8 cellular contexts compared by ENCODE assay signal in the genomic region with DNA sequence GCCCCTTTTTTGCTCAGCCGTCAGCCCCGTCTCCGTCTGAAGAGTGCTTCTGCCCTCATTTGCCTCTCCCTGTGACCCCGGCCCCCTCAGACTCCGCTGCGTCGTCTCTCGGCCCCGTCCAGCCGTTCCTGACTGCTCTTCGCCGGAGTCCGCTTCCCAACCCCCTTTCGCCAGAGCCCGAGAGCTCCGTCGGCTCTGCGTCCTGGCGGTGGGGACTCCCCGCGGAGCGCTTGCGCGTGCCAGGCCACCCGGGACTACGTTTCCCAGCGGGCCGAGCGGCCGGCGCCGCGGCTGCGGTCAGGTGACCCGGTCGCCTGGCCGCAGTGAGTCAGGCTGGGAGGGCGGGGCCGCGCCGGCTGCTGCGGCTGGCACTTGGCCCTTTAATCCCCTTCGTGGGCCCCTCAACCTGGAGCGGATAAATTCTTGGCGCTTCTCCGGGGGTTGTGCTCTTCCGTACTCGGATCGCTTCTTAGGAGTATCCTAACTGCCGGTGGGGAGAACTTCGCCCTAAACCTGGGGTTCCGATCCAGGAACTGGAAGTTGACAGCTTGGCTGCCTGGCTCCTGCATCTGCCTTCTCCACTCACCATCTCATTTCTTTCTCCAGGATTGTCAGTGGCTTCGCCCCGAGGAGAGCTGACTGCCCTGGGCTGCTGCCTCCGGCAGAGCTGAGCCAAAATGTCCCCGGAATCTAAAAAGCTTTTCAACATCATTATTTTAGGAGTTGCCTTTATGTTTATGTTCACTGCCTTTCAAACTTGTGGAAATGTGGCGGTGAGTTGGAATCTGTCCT. TPM values are rescaled to one million over a fixed set of nuclear protein-coding genes. Genes with fewer than 3 reads are reported as not detected.
DNase-seq lines count a peak whose midpoint lies in the region; ATAC-seq and TF ChIP-seq lines count a peak whose summit lies in the region.

A gene (plus strand): TSS at position 444 of the 792 bp plus-strand sequence. CDS start 234 bp downstream, at position 678.

- peaks cover 33% of the 10 kb centered on the region for H4K20me1 ChIP-seq in MM.1S (ENCODE audit: insufficient read depth, low read length)
- H4K20me1 ChIP-seq in SK-N-SH (ENCODE audit: insufficient read depth) = peaks cover 34% of the 10 kb centered on the region

- WGBS in SK-N-SH (ENCODE audit: low lambda C conversion rate) = under 1% methylated on average over 48 of the region's 57 CpGs
- WGBS in gastroesophageal sphincter (ENCODE audit: low coverage in 1 of 2), 2 donors = 0% methylated on average over 3 to 16 of the region's 57 CpGs
- WGBS in neuronal stem cell (ENCODE audit: extremely low coverage in 2 of 2, insufficient read length in 2 of 2, insufficient replicate concordance in 1 of 2), 2 donors = no CpG with 5 or more reads among the region's 57 CpGs

- peak within 1 kb of the TSS; percentile 95 for H3K27ac Mint-ChIP-seq in activated naive CD4-positive, alpha-beta T cell treated with anti-CD3 and anti-CD28 coated beads, Interleukin-2, amount 10 ng/mL, durations not matched to agents 7 days and 5 days

- H3K23ac ChIP-seq in neuronal stem cell (ENCODE audit: low read depth, low read length, poor library complexity) = peak within 1 kb of the TSS; percentile 100

- peak within 1 kb of the TSS; percentile 100 for H2AK5ac ChIP-seq in neuronal stem cell (ENCODE audit: low read depth, low read length)

- no peak for TF ChIP-seq RAD21 in SK-N-SH (IDR thresholded peaks at IDR 0.05; ENCODE audit: low read length)

- POLR2A ChIA-PET in SK-N-SH (lab: Yijun Ruan, JAX) = interaction anchor here (0.6 to 4.6 kb wide), 15 partner anchors 10 to 1303 kb away, joined by 3 to 47 read pairs (median 4); a partner anchor contains a TSS

- TF ChIP-seq EP300 in SK-N-SH (IDR thresholded peaks at IDR 0.05; ENCODE audit: borderline replicate concordance in 1 of 2, low read depth in 1 of 2, low read length in 1 of 2) (peak in 1 of 2 experiments; percentile 68; a peak in 1 of 4 replicates), gastroesophageal sphincter (IDR thresholded peaks at IDR 0.05) (no peak)

- CTCF ChIA-PET in SK-N-SH (lab: Yijun Ruan, JAX) = interaction anchor here (0.6 to 5.8 kb wide), 9 partner anchors 9 to 509 kb away, joined by 3 to 34 read pairs (median 5); a partner anchor contains a TSS
- CTCF ChIA-PET in activated naive CD4-positive, alpha-beta T cell treated with anti-CD3 and anti-CD28 coated beads, Interleukin-2, amount 10 ng/mL, durations not matched to agents 7 days and 5 days (lab: Charles Lee) = interaction anchor here (2.2 kb wide), 1 partner anchor 10 kb away, joined by 6 read pairs; a partner anchor contains a TSS

- H3K79me2 ChIP-seq in MM.1S (ENCODE audit: low read length) (peaks cover 61% of the 10 kb centered on the region), SK-N-SH (ENCODE audit: insufficient read depth) (peaks cover 77% of the 10 kb centered on the region)

- TF ChIP-seq CTCF in MM.1S (IDR thresholded peaks at IDR 0.05; ENCODE audit: low read length) = no peak
- no peak for TF ChIP-seq CTCF in SK-N-SH (IDR thresholded peaks at IDR 0.05)
- peak in 1 of 4 experiments; percentile 29 for TF ChIP-seq CTCF in gastroesophageal sphincter (IDR thresholded peaks at IDR 0.05)

- peak within 1 kb of the TSS; percentile 99 for H3K14ac ChIP-seq in neuronal stem cell (ENCODE audit: low read length)

- peaks cover 52% of the 10 kb centered on the region for H3K36me3 Mint-ChIP-seq in activated naive CD4-positive, alpha-beta T cell treated with anti-CD3 and anti-CD28 coated beads, Interleukin-2, amount 10 ng/mL, durations not matched to agents 7 days and 5 days

- peak within 1 kb of the TSS; percentile 95 for H3K4me3 ChIP-seq in MM.1S (ENCODE audit: low read length)
- H3K4me3 ChIP-seq in SK-N-SH (ENCODE audit: low read depth in 2 of 2, low read length in 1 of 2) = peak within 1 kb of the TSS; percentile 93 to 100
- peak within 1 kb of the TSS; percentile 82 to 94 for H3K4me3 ChIP-seq in gastroesophageal sphincter
- peak within 1 kb of the TSS; percentile 89 to 100 for H3K4me3 ChIP-seq in neuronal stem cell (ENCODE audit: low read length in 2 of 2)
- H3K4me3 ChIP-seq in subcutaneous abdominal adipose tissue (ENCODE audit: low read depth in 1 of 5, low read length in 5 of 5) = peak within 1 kb of the TSS; percentile 95 to 100 (median 99)

- H3K4me3 Mint-ChIP-seq in activated naive CD4-positive, alpha-beta T cell treated with anti-CD3 and anti-CD28 coated beads, Interleukin-2, amount 10 ng/mL, durations not matched to agents 7 days and 5 days = peak within 1 kb of the TSS; percentile 93

- peaks cover 5% of the 10 kb centered on the region for H3K79me1 ChIP-seq in neuronal stem cell (ENCODE audit: low read depth, low read length)

- peaks cover 48% of the 10 kb centered on the region for H3K4me1 Mint-ChIP-seq in activated naive CD4-positive, alpha-beta T cell treated with anti-CD3 and anti-CD28 coated beads, Interleukin-2, amount 10 ng/mL, durations not matched to agents 7 days and 5 days

- peak within 1 kb of the TSS; percentile 100 for H3K18ac ChIP-seq in neuronal stem cell (ENCODE audit: low read length)

- peak within 1 kb of the TSS; percentile 92 for H3K27ac ChIP-seq in MM.1S (ENCODE audit: low read length)
- peak within 1 kb of the TSS; percentile 98 to 100 for H3K27ac ChIP-seq in SK-N-SH (ENCODE audit: low read depth in 2 of 2, low read length in 1 of 2)
- peak within 1 kb of the TSS; percentile 94 to 99 (median 98) for H3K27ac ChIP-seq in gastroesophageal sphincter
- peak within 1 kb of the TSS; percentile 99 for H3K27ac ChIP-seq in neuronal stem cell (replicated peaks; ENCODE audit: low read length)
- H3K27ac ChIP-seq in subcutaneous abdominal adipose tissue (ENCODE audit: low read depth, low read length) = peak within 1 kb of the TSS; percentile 99

- H2BK12ac ChIP-seq in neuronal stem cell (ENCODE audit: low read length) = peak within 1 kb of the TSS; percentile 80

- peak within 1 kb of the TSS; percentile 92 for H4K91ac ChIP-seq in neuronal stem cell (ENCODE audit: low read depth, low read length, poor library complexity)

- DNase-seq in GF-D8 (lab: John Stamatoyannopoulos, UW) = peak; percentile 85
- DNase-seq in HCEC 1CT = peak; percentile 93
- peak; percentile 96 for DNase-seq in MM.1S
- DNase-seq in SK-N-SH = peak; percentile 98
- peak; percentile 93 for DNase-seq in activated naive CD4-positive, alpha-beta T cell treated with anti-CD3 and anti-CD28 coated beads, Interleukin-2, amount 10 ng/mL, durations not matched to agents 7 days and 5 days
- DNase-seq in neuronal stem cell (ENCODE audit: low spot score) = peak; percentile 96

- H3K4me2 ChIP-seq in MM.1S (ENCODE audit: low read depth, low read length) = peak within 1 kb of the TSS; percentile 75
- H3K4me2 ChIP-seq in SK-N-SH = peak within 1 kb of the TSS; percentile 94
- peak within 1 kb of the TSS; percentile 69 for H3K4me2 ChIP-seq in neuronal stem cell (ENCODE audit: insufficient read depth, low read length, poor library complexity, severe bottlenecking)

- H3K27me3 ChIP-seq in MM.1S (replicated peaks; ENCODE audit: insufficient read depth, low read length) (no peaks in the 10 kb centered on the region), SK-N-SH (ENCODE audit: insufficient read depth) (no peaks in the 10 kb centered on the region), gastroesophageal sphincter (no peaks in the 10 kb centered on the region), neuronal stem cell (ENCODE audit: control insufficient read depth in 3 of 3, insufficient read depth in 3 of 3, low read depth in 1 of 3, low read length in 3 of 3) (no peaks in the 10 kb centered on the region), subcutaneous abdominal adipose tissue (ENCODE audit: control insufficient read depth in 5 of 5, insufficient read depth in 4 of 5, low read length in 5 of 5) (no peaks in the 10 kb centered on the region)

- peak within 1 kb of the TSS; percentile 51 for H2BK120ac ChIP-seq in neuronal stem cell (ENCODE audit: low read depth, low read length)

- peaks cover 9% of the 10 kb centered on the region for H3K27me3 Mint-ChIP-seq in activated naive CD4-positive, alpha-beta T cell treated with anti-CD3 and anti-CD28 coated beads, Interleukin-2, amount 10 ng/mL, durations not matched to agents 7 days and 5 days

- peak within 1 kb of the TSS; percentile 100 for H3K4ac ChIP-seq in neuronal stem cell (ENCODE audit: low read length)

- H2BK5ac ChIP-seq in neuronal stem cell (ENCODE audit: low read length) = peak within 1 kb of the TSS; percentile 96

- no peaks in the 10 kb centered on the region for H3K9me3 Mint-ChIP-seq in activated naive CD4-positive, alpha-beta T cell treated with anti-CD3 and anti-CD28 coated beads, Interleukin-2, amount 10 ng/mL, durations not matched to agents 7 days and 5 days

- peak; percentile 31 to 35 for TF ChIP-seq POLR2A in gastroesophageal sphincter (IDR thresholded peaks at IDR 0.05)

- H3K9ac ChIP-seq in MM.1S (ENCODE audit: low read length) (peak within 1 kb of the TSS; percentile 99), SK-N-SH (peak within 1 kb of the TSS; percentile 95), neuronal stem cell (ENCODE audit: low read depth, low read length, poor library complexity) (peak within 1 kb of the TSS; percentile 100), subcutaneous abdominal adipose tissue (ENCODE audit: low read length in 5 of 5) (peak within 1 kb of the TSS; percentile 87 to 98 (median 96))

- H3K36me3 ChIP-seq in MM.1S (replicated peaks; ENCODE audit: insufficient read depth, low read length) (peaks cover 33% of the 10 kb centered on the region), SK-N-SH (replicated peaks in 1 of 2; ENCODE audit: control insufficient read depth in 1 of 2, insufficient read depth in 2 of 2, low read length in 1 of 2) (peaks cover 44 to 49% of the 10 kb centered on the region in 2 experiments), gastroesophageal sphincter (peaks cover 0 to 45% of the 10 kb centered on the region in 2 donors), neuronal stem cell (replicated peaks in 1 of 2; ENCODE audit: control insufficient read depth in 2 of 2, insufficient read depth in 2 of 2, low read length in 2 of 2) (peaks cover 15 to 53% of the 10 kb centered on the region in 2 donors), subcutaneous abdominal adipose tissue (ENCODE audit: control insufficient read depth in 5 of 5, insufficient read depth in 5 of 5, low read length in 5 of 5) (peaks cover 26 to 39% (median 29%) of the 10 kb centered on the region in 5 donors)

- H3K9me3 ChIP-seq in MM.1S (replicated peaks; ENCODE audit: insufficient read depth, low read length) (no peaks in the 10 kb centered on the region), SK-N-SH (no peaks in the 10 kb centered on the region), gastroesophageal sphincter (no peaks in the 10 kb centered on the region), neuronal stem cell (replicated peaks in 1 of 2; ENCODE audit: control insufficient read depth in 2 of 2, insufficient read depth in 1 of 2, low read depth in 1 of 2, low read length in 2 of 2) (no peaks in the 10 kb centered on the region), subcutaneous abdominal adipose tissue (ENCODE audit: control insufficient read depth in 5 of 5, low read length in 5 of 5) (no peaks in the 10 kb centered on the region)

- H3F3A ChIP-seq in MM.1S (ENCODE audit: insufficient read depth, low read length) (peaks cover 39% of the 10 kb centered on the region), SK-N-SH (replicated peaks; ENCODE audit: insufficient read depth) (peaks cover 29% of the 10 kb centered on the region)

- H4K8ac ChIP-seq in neuronal stem cell (ENCODE audit: low read depth, low read length) = peak within 1 kb of the TSS; percentile 98

- H2BK15ac ChIP-seq in neuronal stem cell (ENCODE audit: low read length) = peak within 1 kb of the TSS; percentile 97

- H3K9me2 ChIP-seq in MM.1S (replicated peaks; ENCODE audit: insufficient read depth, low read length) = no peaks in the 10 kb centered on the region
- H3K9me2 ChIP-seq in SK-N-SH = no peaks in the 10 kb centered on the region

- peak within 1 kb of the TSS; percentile 48 for H2AFZ ChIP-seq in MM.1S (ENCODE audit: low read length)
- peak within 1 kb of the TSS; percentile 87 for H2AFZ ChIP-seq in SK-N-SH (ENCODE audit: low read depth)
- H2AFZ ChIP-seq in neuronal stem cell (ENCODE audit: low read length) = peak within 1 kb of the TSS; percentile 86

- H3K4me1 ChIP-seq in MM.1S (ENCODE audit: low read length) = peaks cover 19% of the 10 kb centered on the region
- H3K4me1 ChIP-seq in SK-N-SH (ENCODE audit: control insufficient read depth in 1 of 2, insufficient read depth in 2 of 2, low read depth in 1 of 2, low read length in 1 of 2) = peaks cover 30 to 39% of the 10 kb centered on the region in 2 experiments
- H3K4me1 ChIP-seq in gastroesophageal sphincter = peaks cover 3 to 66% (median 37%) of the 10 kb centered on the region in 3 donors
- H3K4me1 ChIP-seq in neuronal stem cell (ENCODE audit: control insufficient read depth in 2 of 2, insufficient read depth in 1 of 2, low read depth in 1 of 2, low read length in 2 of 2) = peaks cover 8 to 29% of the 10 kb centered on the region in 2 donors
- H3K4me1 ChIP-seq in subcutaneous abdominal adipose tissue (ENCODE audit: control insufficient read depth in 5 of 5, insufficient read depth in 5 of 5, low read length in 5 of 5) = peaks cover 20 to 56% (median 46%) of the 10 kb centered on the region in 5 donors

- ATAC-seq in gastroesophageal sphincter = peak; percentile 86

RNA-seq across cellular contexts. Expression of the gene that starts here (rescaled TPM):
- 22.7 and 28.3 TPM in 2 replicates for polyA plus RNA-seq in SK-N-SH (2012; rRNA removed)
- polyA plus RNA-seq in SK-N-SH (2012; cell fraction: cytosol; rRNA removed) = 24.9 and 26.3 TPM in 2 replicates
- 28.4 and 31.2 TPM in 2 replicates for polyA plus RNA-seq in SK-N-SH (2012; cell fraction: nucleus; rRNA removed)
- total RNA-seq in gastroesophageal sphincter = 10 to 100 TPM; 18.4 to 27.8 (median 20.9) TPM
- 11.3 TPM for polyA plus RNA-seq in neuronal stem cell (2013, experiment 1 of 2)
- polyA plus RNA-seq in neuronal stem cell (2013, experiment 2 of 2) = 12.1 TPM

Comparison
In these comparisons a context has a peak if more than half of its experiments do, and no peak if none do; other contexts are left out.
1. Peak in every context shown above with its lines: DNase-seq, ATAC-seq, H3K4me3 ChIP-seq and H3K27ac ChIP-seq.